24 cellular contexts compared by ENCODE assay signal in the genomic region with DNA sequence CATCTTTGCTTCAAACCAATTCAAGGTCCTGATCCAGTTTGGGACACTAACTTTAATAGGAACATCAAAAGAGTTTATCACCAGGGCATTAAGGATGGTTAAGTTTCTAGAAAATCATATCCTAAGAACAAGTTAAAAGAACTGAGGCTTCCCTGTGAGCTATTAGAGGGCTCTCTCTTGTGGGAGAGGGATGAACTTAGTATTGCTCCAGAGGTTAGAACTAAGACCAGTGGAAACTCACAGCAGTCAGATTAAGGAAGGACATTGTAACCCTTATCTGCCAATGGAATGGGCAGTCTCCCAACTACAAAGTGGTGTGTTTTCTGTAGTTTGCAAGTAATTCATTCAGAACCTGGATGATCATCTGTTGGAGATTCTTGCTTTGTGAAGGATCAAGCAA. TPM values are rescaled to one million over a fixed set of nuclear protein-coding genes. Genes with fewer than 3 reads are reported as not detected.
DNase-seq lines count a peak whose midpoint lies in the region; ATAC-seq, FAIRE-seq and TF ChIP-seq lines count a peak whose summit lies in the region.
"Had no signal": no experiment of that assay in that cellular context is flagged by ENCODE, and none has a peak within 500 bp of the region (broad histone marks: within the 10 kb centered on the region; RNA-seq: fewer than 3 reads in every experiment).

No MANE protein-coding gene starts in this region.

- TF ChIP-seq CTCF in AG09309 (IDR thresholded peaks at IDR 0.05; ENCODE audit: control insufficient read depth, insufficient read depth, low read depth, low read length, missing control alignments) (peak; percentile 37), choroid plexus epithelial cell (conservative IDR thresholded peaks at IDR 0.05; ENCODE audit: low read depth, low read length) (peak; percentile 48), left lung (IDR thresholded peaks at IDR 0.05) (no peak)

- H3K27me3 ChIP-seq in left lung = no peaks in the 10 kb centered on the region
- H3K27me3 ChIP-seq: ascending aorta, neural progenitor cell had no signal

- H3K4me3 ChIP-seq in AG09309 (ENCODE audit: control insufficient read depth, low read depth, low read length) (no peak overlapping the region), choroid plexus epithelial cell (ENCODE audit: low read depth, low read length) (no peak overlapping the region), left lung (no peak overlapping the region)
- H3K4me3 ChIP-seq: ascending aorta, neural progenitor cell had no signal

- H3K9me3 ChIP-seq in left lung = no peaks in the 10 kb centered on the region
- H3K9me3 ChIP-seq: ascending aorta had no signal

- intact Hi-C loops in left lung (cut with DNase I) = loop anchor here in 1 of 2 donors (10.0 kb wide), 1 partner anchor 565 kb away; no protein-coding TSS in a partner anchor

- FAIRE-seq in H54 (lab: Jason Lieb, UNC) = no peak
- FAIRE-seq: GM19239 had no signal

- peak; percentile 31 for DNase-seq in AG09309 (ENCODE audit: low read depth)
- peak; percentile 32 for DNase-seq in M059J (ENCODE audit: low read depth)
- DNase-seq in choroid plexus epithelial cell (ENCODE audit: low read depth) = peak; percentile 63
- DNase-seq in left lung = no peak
- DNase-seq in H54 (ENCODE audit: insufficient read length, low spot score) = no peak
- DNase-seq in NCI-H1436 treated with DMSO at 0.1 percent for 48 hours (lab: John Stamatoyannopoulos, UW) = no peak
- no peak for DNase-seq in iPS-NIHi7 (ENCODE audit: extremely low spot score)
- no peak for DNase-seq in NCI-H2196 (lab: John Stamatoyannopoulos, UW; ENCODE audit: unreplicated experiment)
- DNase-seq: activated CD4-positive, alpha-beta T cell treated with anti-CD3 and anti-CD28 coated beads for 4 hours; activated effector memory CD4-positive, alpha-beta T cell treated with anti-CD3 and anti-CD28 coated beads, Interleukin-2, amount 50 U/mL, for 16 hours; AML-193; EL; hypothalamus; NCI-H1048; NCI-H2081 treated with DMSO at 0.1 percent for 48 hours; NCI-H526 treated with DMSO at 0.1 percent for 48 hours; PC-3; stimulated activated naive CD8-positive, alpha-beta T cell treated with anti-CD3 and anti-CD28 coated beads, Interleukin-15, amount 100 ng/mL, for 72 hours had no signal

- peak; percentile 47 for ATAC-seq in left lung
- ATAC-seq: stimulated activated naive CD8-positive, alpha-beta T cell treated with anti-CD3 and anti-CD28 coated beads, Interleukin-15, amount 100 ng/mL, for 72 hours had no signal

- H3K4me1 ChIP-seq in left lung = no peaks in the 10 kb centered on the region

- TF ChIP-seq POLR2A in H54 (IDR thresholded peaks at IDR 0.05; ENCODE audit: low read depth, low read length) = no peak

- no peak overlapping the region for H3K27ac ChIP-seq in left lung
- H3K27ac ChIP-seq: ascending aorta, epithelial cell of prostate, neural progenitor cell had no signal

- H3K36me3 ChIP-seq in left lung = no peaks in the 10 kb centered on the region
- H3K36me3 ChIP-seq: ascending aorta, neural progenitor cell had no signal

RNA-seq across cellular contexts. Expression of gene UBE2U, which starts 36.8 kb away (rescaled TPM):
- not detected in 2 replicates for total RNA-seq in M059J (2014; rRNA removed; shearing (Covaris generic))
- total RNA-seq in left lung = not detected
- total RNA-seq: ascending aorta, dermis microvascular lymphatic vessel endothelial cell, PC-3, urinary bladder had no signal

Comparison
In these comparisons a context has a peak if more than half of its experiments do, and no peak if none do; other contexts are left out.
1. DNase-seq: peak in AG09309 (single experiment), M059J (single experiment) and choroid plexus epithelial cell (single experiment); none in left lung (0 of 2), H54 (single experiment), NCI-H1436 treated with DMSO at 0.1 percent for 48 hours (single experiment), iPS-NIHi7 (single experiment) and NCI-H2196 (single experiment).
2. CTCF ChIP-seq: peak in AG09309 (single experiment) and choroid plexus epithelial cell (single experiment); none in left lung (0 of 2).